8 cellular contexts compared by ENCODE assay signal in genomic region chr1:64172458-64172983, GRCh38. TPM values are rescaled to one million over a fixed set of nuclear protein-coding genes. Genes with fewer than 3 reads are reported as not detected.
DNase-seq lines count a peak whose midpoint lies in the region; ATAC-seq and TF ChIP-seq lines count a peak whose summit lies in the region.

No MANE protein-coding gene starts in this region.

- H3K36me3 Mint-ChIP-seq in stimulated activated effector memory CD8-positive, alpha-beta T cell treated with anti-CD3 and anti-CD28 coated beads, Interleukin-12 subunit alpha, Interleukin-12 subunit beta, amount 100 ng/mL, for 72 hours, result no peaks in the 10 kb centered on the region

- POLR2A ChIA-PET in GM10248 (lab: Yijun Ruan, JAX), result no interaction called here

- ATAC-seq in GM18498 (IDR thresholded peaks at IDR 0.05; ENCODE audit: unreplicated experiment), result peak; percentile 64
- peak; percentile 66 for ATAC-seq in HG02973 (IDR thresholded peaks at IDR 0.05; ENCODE audit: unreplicated experiment)
- ATAC-seq in stimulated activated effector memory CD8-positive, alpha-beta T cell treated with anti-CD3 and anti-CD28 coated beads, Interleukin-12 subunit alpha, Interleukin-12 subunit beta, amount 100 ng/mL, for 72 hours, result no peak

- no peaks in the 10 kb centered on the region for H3K9me3 Mint-ChIP-seq in stimulated activated effector memory CD8-positive, alpha-beta T cell treated with anti-CD3 and anti-CD28 coated beads, Interleukin-12 subunit alpha, Interleukin-12 subunit beta, amount 100 ng/mL, for 72 hours

- H3K4me3 Mint-ChIP-seq in stimulated activated effector memory CD8-positive, alpha-beta T cell treated with anti-CD3 and anti-CD28 coated beads, Interleukin-12 subunit alpha, Interleukin-12 subunit beta, amount 100 ng/mL, for 72 hours, result no peak overlapping the region

- H3K4me1 Mint-ChIP-seq in stimulated activated effector memory CD8-positive, alpha-beta T cell treated with anti-CD3 and anti-CD28 coated beads, Interleukin-12 subunit alpha, Interleukin-12 subunit beta, amount 100 ng/mL, for 72 hours, result no peaks in the 10 kb centered on the region

- H3K4me3 ChIP-seq in fibroblast of villous mesenchyme (ENCODE audit: low read depth, low read length), result no peak overlapping the region

- no peak overlapping the region for H3K27ac Mint-ChIP-seq in stimulated activated effector memory CD8-positive, alpha-beta T cell treated with anti-CD3 and anti-CD28 coated beads, Interleukin-12 subunit alpha, Interleukin-12 subunit beta, amount 100 ng/mL, for 72 hours

- DNase-seq in NCI-H69 (lab: John Stamatoyannopoulos, UW), result peak; percentile 98
- peak; percentile 79 for DNase-seq in fibroblast of villous mesenchyme (ENCODE audit: low read depth)
- DNase-seq in caudate nucleus (lab: John Stamatoyannopoulos, UW), result no peak
- DNase-seq in stimulated activated effector memory CD8-positive, alpha-beta T cell treated with anti-CD3 and anti-CD28 coated beads, Interleukin-12 subunit alpha, Interleukin-12 subunit beta, amount 100 ng/mL, for 72 hours (ENCODE audit: low spot score in 2 of 2), result no peak
- no peak for DNase-seq in amniotic stem cell (lab: John Stamatoyannopoulos, UW)
- DNase-seq in GM10248 (ENCODE audit: extremely low spot score), result no peak

- TF ChIP-seq CTCF in fibroblast of villous mesenchyme (IDR thresholded peaks at IDR 0.05; ENCODE audit: insufficient read depth, low read depth, low read length) (no peak), GM10248 (IDR thresholded peaks at IDR 0.05; ENCODE audit: control extremely low read depth, extremely low read depth, low read depth, missing control alignments) (no peak)

- H3K27ac ChIP-seq in caudate nucleus (ENCODE audit: low read depth, low read length), result no peak overlapping the region

- CTCF ChIA-PET in GM10248 (lab: Yijun Ruan, JAX), result interaction anchor here (0.9 to 1.4 kb wide), 3 partner anchors 12 to 462 kb away, joined by 3 read pairs; no protein-coding TSS in a partner anchor

RNA-seq across cellular contexts. Expression of gene UBE2U, which starts 30.9 kb away (rescaled TPM):
- not detected in 2 replicates for total RNA-seq in fibroblast of villous mesenchyme

Comparison
In these comparisons a context has a peak if more than half of its experiments do, and no peak if none do; other contexts are left out.
1. DNase-seq: peak in NCI-H69 (single experiment) and fibroblast of villous mesenchyme (single experiment); none in caudate nucleus (0 of 61), stimulated activated effector memory CD8-positive, alpha-beta T cell treated with anti-CD3 and anti-CD28 coated beads, Interleukin-12 subunit alpha, Interleukin-12 subunit beta, amount 100 ng/mL, for 72 hours (0 of 2), amniotic stem cell (single experiment) and GM10248 (single experiment).